In the genomic region with DNA sequence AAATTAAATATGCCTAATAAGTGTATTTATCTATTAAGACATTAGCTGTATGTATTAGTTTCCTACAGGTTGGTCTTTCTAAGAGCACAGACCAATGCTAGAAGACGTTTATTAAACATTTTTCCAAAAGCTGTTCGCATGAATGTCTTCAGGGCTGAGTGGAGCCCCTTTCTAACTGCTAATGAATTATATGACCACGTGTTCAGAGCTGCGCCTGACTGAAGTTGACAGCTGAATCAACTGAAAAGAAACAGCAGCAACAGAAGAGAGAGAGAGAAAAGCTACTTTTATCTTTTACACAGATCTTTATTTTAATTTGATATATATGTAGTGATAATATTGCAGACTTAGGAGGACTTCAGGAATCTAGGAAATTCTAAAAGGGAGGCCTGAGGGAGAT, we compare ENCODE assay signal across 25 cellular contexts.
A peak's percentile ranks its signal among the peaks of the same experiment; 100 is the strongest.
DNase-seq lines count a peak whose midpoint lies in the region; ATAC-seq and TF ChIP-seq lines count a peak whose summit lies in the region.
"Had no signal": no experiment of that assay in that cellular context is flagged by ENCODE, and none has a peak within 500 bp of the region (broad histone marks: within the 10 kb centered on the region; RNA-seq: fewer than 3 reads in every experiment).

No MANE protein-coding gene starts in this region.

- peaks cover under 1% of the 10 kb centered on the region for H3K27me3 Mint-ChIP-seq in stimulated activated memory B cell treated with anti-CD40 and anti-IgM and Interleukin-4, amounts not matched to agents 10 μg/mL and 1 μg/mL and 100 μg/mL, for 72 hours

- H3K9me3 Mint-ChIP-seq in stimulated activated memory B cell treated with anti-CD40 and anti-IgM and Interleukin-4, amounts not matched to agents 10 μg/mL and 1 μg/mL and 100 μg/mL, for 72 hours: no peaks in the 10 kb centered on the region
- H3K9me3 Mint-ChIP-seq: CD4-positive, alpha-beta memory T cell had no signal

- no peak overlapping the region for H3K4me2 ChIP-seq in Karpas-422 (ENCODE audit: low read depth, low read length, poor library complexity, severe bottlenecking)
- H3K4me2 ChIP-seq: A549 had no signal

- no peaks in the 10 kb centered on the region for H3K36me3 Mint-ChIP-seq in stimulated activated memory B cell treated with anti-CD40 and anti-IgM and Interleukin-4, amounts not matched to agents 10 μg/mL and 1 μg/mL and 100 μg/mL, for 72 hours
- H3K36me3 Mint-ChIP-seq: CD4-positive, alpha-beta memory T cell had no signal

- H3K9ac ChIP-seq in Karpas-422 (ENCODE audit: low read length): no peak overlapping the region

- no peaks in the 10 kb centered on the region for H4K20me1 ChIP-seq in Karpas-422 (ENCODE audit: insufficient read depth, low read depth, low read length)

- H3K27ac Mint-ChIP-seq in stimulated activated memory B cell treated with anti-CD40 and anti-IgM and Interleukin-4, amounts not matched to agents 10 μg/mL and 1 μg/mL and 100 μg/mL, for 72 hours: peak overlapping the region; percentile 9
- H3K27ac Mint-ChIP-seq: CD4-positive, alpha-beta memory T cell; T-helper 17 cell had no signal

- TF ChIP-seq CTCF in gastroesophageal sphincter (IDR thresholded peaks at IDR 0.05): no peak

- 55 to 59% methylated on average over 4 of the region's 4 CpGs for whole genome bisulfite sequencing in gastroesophageal sphincter (ENCODE audit: low coverage in 1 of 2), 2 donors

- no peaks in the 10 kb centered on the region for H3K9me2 ChIP-seq in Karpas-422 (replicated peaks; ENCODE audit: insufficient read depth, low read length)

- no peak for TF ChIP-seq POLR2A in gastroesophageal sphincter (IDR thresholded peaks at IDR 0.05)

- H3K79me2 ChIP-seq in Karpas-422 (ENCODE audit: low read length): no peaks in the 10 kb centered on the region

- H3K4me3 Mint-ChIP-seq in stimulated activated memory B cell treated with anti-CD40 and anti-IgM and Interleukin-4, amounts not matched to agents 10 μg/mL and 1 μg/mL and 100 μg/mL, for 72 hours: no peak overlapping the region
- H3K4me3 Mint-ChIP-seq: CD4-positive, alpha-beta memory T cell; T-helper 17 cell had no signal

- H3K4me1 Mint-ChIP-seq in stimulated activated memory B cell treated with anti-CD40 and anti-IgM and Interleukin-4, amounts not matched to agents 10 μg/mL and 1 μg/mL and 100 μg/mL, for 72 hours: peaks cover 56% of the 10 kb centered on the region

- H3K27me3 ChIP-seq in Karpas-422 (ENCODE audit: low read length) (no peaks in the 10 kb centered on the region), SJCRH30 (no peaks in the 10 kb centered on the region), gastroesophageal sphincter (peaks cover 3% of the 10 kb centered on the region)

- H2AFZ ChIP-seq in Karpas-422 (ENCODE audit: low read length): no peak overlapping the region

- H3K9me3 ChIP-seq in Karpas-422 (ENCODE audit: low read length) (no peaks in the 10 kb centered on the region), SJCRH30 (replicated peaks) (no peaks in the 10 kb centered on the region), gastroesophageal sphincter (no peaks in the 10 kb centered on the region)
- H3K9me3 ChIP-seq: A549 had no signal

- DNase-seq in Karpas-422: peak; percentile 25
- peak; percentile 50 to 75 for DNase-seq in SJCRH30
- peak; percentile 51 for DNase-seq in myocyte (ENCODE audit: low read depth)
- DNase-seq in NCI-H146 (lab: John Stamatoyannopoulos, UW): no peak
- DNase-seq: AML-193; C1 segment of cervical spinal cord; CD4-positive, alpha-beta memory T cell; COR-L47; DMS53; H7; KBM-7; NCI-H1105 treated with DMSO at 0.1 percent for 48 hours; NCI-H2029; NCI-H446 treated with DMSO at 0.1 percent for 48 hours; NCI-H526; NCI-H82; NK-92 treated with Interleukin-12 subunit alpha and Interleukin-12 subunit beta, amount 100 ng/mL, for 24 hours; SHP77; T-helper 17 cell had no signal

- no peaks in the 10 kb centered on the region for H3K36me3 ChIP-seq in Karpas-422 (ENCODE audit: insufficient read depth, low read length)
- no peaks in the 10 kb centered on the region for H3K36me3 ChIP-seq in SJCRH30
- H3K36me3 ChIP-seq in gastroesophageal sphincter: no peaks in the 10 kb centered on the region

- no peak for TF ChIP-seq EP300 in gastroesophageal sphincter (IDR thresholded peaks at IDR 0.05)

- H3K4me3 ChIP-seq in Karpas-422 (ENCODE audit: low read length) (no peak overlapping the region), SJCRH30 (no peak overlapping the region; the same call in 1 of the 2 replicates), gastroesophageal sphincter (no peak overlapping the region)
- H3K4me3 ChIP-seq: A549, SK-N-MC had no signal

- ATAC-seq in stimulated activated memory B cell treated with anti-CD40 and anti-IgM and Interleukin-4, amounts not matched to agents 10 μg/mL and 1 μg/mL and 100 μg/mL, for 72 hours: no peak
- no peak for ATAC-seq in gastroesophageal sphincter
- ATAC-seq in SK-N-SH treated with all-trans-retinoic acid at 6 μM for 48 hours: no peak
- ATAC-seq: A549, T-helper 17 cell had no signal

- no peak overlapping the region for H3K27ac ChIP-seq in Karpas-422 (ENCODE audit: low read length)
- H3K27ac ChIP-seq in SJCRH30: peak overlapping the region; percentile 37; the same call in 1 of the 2 replicates
- H3K27ac ChIP-seq in gastroesophageal sphincter: no peak overlapping the region
- H3K27ac ChIP-seq: A549, RWPE1, SK-N-MC had no signal

- H3K4me1 ChIP-seq in Karpas-422 (ENCODE audit: low read length) (peaks cover 28% of the 10 kb centered on the region), SJCRH30 (peaks cover 8% of the 10 kb centered on the region), gastroesophageal sphincter (no peaks in the 10 kb centered on the region)

TF ChIP-seq in SK-N-SH treated with all-trans-retinoic acid at 6 μM for 48 hours, 23 proteins besides CTCF, POLR2A, EP300 and RAD21 (continues in another document):
- TF ChIP-seq TCF4 (CRISPR knock-in tag; IDR thresholded peaks at IDR 0.05; ENCODE audit: borderline replicate concordance): no peak
- TF ChIP-seq ARNTL (CRISPR knock-in tag; IDR thresholded peaks at IDR 0.05; ENCODE audit: borderline replicate concordance, low read depth): no peak
- no peak for TF ChIP-seq ZNF565 (CRISPR knock-in tag; conservative IDR thresholded peaks at IDR 0.05; ENCODE audit: low read depth)
- TF ChIP-seq, protein P1, sequence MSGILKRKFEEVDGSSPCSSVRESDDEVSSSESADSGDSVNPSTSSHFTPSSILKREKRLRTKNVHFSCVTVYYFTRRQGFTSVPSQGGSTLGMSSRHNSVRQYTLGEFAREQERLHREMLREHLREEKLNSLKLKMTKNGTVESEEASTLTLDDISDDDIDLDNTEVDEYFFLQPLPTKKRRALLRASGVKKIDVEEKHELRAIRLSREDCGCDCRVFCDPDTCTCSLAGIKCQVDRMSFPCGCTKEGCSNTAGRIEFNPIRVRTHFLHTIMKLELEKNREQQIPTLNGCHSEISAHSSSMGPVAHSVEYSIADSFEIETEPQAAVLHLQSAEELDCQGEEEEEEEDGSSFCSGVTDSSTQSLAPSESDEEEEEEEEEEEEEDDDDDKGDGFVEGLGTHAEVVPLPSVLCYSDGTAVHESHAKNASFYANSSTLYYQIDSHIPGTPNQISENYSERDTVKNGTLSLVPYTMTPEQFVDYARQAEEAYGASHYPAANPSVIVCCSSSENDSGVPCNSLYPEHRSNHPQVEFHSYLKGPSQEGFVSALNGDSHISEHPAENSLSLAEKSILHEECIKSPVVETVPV (CRISPR knock-in tag; IDR thresholded peaks at IDR 0.05): no peak
- TF ChIP-seq ESRRG (CRISPR knock-in tag; IDR thresholded peaks at IDR 0.05): no peak
- TF ChIP-seq CSDC2 (CRISPR knock-in tag; IDR thresholded peaks at IDR 0.05): no peak
- no peak for TF ChIP-seq ZFP3 (CRISPR knock-in tag; IDR thresholded peaks at IDR 0.05)
- TF ChIP-seq, protein P2, sequence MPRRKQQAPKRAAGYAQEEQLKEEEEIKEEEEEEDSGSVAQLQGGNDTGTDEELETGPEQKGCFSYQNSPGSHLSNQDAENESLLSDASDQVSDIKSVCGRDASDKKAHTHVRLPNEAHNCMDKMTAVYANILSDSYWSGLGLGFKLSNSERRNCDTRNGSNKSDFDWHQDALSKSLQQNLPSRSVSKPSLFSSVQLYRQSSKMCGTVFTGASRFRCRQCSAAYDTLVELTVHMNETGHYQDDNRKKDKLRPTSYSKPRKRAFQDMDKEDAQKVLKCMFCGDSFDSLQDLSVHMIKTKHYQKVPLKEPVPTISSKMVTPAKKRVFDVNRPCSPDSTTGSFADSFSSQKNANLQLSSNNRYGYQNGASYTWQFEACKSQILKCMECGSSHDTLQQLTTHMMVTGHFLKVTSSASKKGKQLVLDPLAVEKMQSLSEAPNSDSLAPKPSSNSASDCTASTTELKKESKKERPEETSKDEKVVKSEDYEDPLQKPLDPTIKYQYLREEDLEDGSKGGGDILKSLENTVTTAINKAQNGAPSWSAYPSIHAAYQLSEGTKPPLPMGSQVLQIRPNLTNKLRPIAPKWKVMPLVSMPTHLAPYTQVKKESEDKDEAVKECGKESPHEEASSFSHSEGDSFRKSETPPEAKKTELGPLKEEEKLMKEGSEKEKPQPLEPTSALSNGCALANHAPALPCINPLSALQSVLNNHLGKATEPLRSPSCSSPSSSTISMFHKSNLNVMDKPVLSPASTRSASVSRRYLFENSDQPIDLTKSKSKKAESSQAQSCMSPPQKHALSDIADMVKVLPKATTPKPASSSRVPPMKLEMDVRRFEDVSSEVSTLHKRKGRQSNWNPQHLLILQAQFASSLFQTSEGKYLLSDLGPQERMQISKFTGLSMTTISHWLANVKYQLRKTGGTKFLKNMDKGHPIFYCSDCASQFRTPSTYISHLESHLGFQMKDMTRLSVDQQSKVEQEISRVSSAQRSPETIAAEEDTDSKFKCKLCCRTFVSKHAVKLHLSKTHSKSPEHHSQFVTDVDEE (CRISPR knock-in tag; IDR thresholded peaks at IDR 0.05): no peak
- TF ChIP-seq, protein P3, sequence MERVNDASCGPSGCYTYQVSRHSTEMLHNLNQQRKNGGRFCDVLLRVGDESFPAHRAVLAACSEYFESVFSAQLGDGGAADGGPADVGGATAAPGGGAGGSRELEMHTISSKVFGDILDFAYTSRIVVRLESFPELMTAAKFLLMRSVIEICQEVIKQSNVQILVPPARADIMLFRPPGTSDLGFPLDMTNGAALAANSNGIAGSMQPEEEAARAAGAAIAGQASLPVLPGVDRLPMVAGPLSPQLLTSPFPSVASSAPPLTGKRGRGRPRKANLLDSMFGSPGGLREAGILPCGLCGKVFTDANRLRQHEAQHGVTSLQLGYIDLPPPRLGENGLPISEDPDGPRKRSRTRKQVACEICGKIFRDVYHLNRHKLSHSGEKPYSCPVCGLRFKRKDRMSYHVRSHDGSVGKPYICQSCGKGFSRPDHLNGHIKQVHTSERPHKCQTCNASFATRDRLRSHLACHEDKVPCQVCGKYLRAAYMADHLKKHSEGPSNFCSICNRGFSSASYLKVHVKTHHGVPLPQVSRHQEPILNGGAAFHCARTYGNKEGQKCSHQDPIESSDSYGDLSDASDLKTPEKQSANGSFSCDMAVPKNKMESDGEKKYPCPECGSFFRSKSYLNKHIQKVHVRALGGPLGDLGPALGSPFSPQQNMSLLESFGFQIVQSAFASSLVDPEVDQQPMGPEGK (CRISPR knock-in tag; IDR thresholded peaks at IDR 0.05; ENCODE audit: borderline replicate concordance): no peak
- no peak for TF ChIP-seq PPARA (CRISPR knock-in tag; IDR thresholded peaks at IDR 0.05; ENCODE audit: borderline replicate concordance)
- no peak for TF ChIP-seq ZNF70 (CRISPR knock-in tag; IDR thresholded peaks at IDR 0.05)
- no peak for TF ChIP-seq ZNF8 (CRISPR knock-in tag; IDR thresholded peaks at IDR 0.05)
- no peak for TF ChIP-seq ISL1 (CRISPR knock-in tag; IDR thresholded peaks at IDR 0.05)
